In the genomic region with DNA sequence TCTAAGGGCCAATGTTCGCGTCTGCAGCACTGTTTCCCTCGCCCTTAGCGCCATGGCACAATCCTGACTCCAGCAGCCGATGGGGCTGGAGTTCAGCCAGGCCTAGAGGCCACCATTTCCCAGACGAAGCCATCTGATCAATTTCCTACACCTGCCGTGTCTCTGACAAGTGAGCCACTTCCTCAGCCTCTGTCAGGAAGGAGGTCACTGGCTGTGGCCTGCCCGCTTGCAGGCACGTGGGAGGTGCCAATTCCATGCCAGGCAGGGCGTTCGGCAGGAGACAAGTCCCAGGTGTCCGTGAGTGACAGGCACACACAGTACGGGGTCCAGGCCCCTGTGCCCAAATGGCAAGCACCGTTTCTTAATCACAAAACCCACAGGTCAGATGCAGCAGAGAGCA, we compare ENCODE assay signal across 1 cellular context.
TF ChIP-seq lines count a peak whose summit lies in the region.

No MANE protein-coding gene starts in this region.

TF ChIP-seq in SK-N-SH treated with all-trans-retinoic acid at 6 μM for 48 hours, 23 proteins besides CTCF, POLR2A, EP300 and RAD21 (continued from another document):
- TF ChIP-seq, protein P1, sequence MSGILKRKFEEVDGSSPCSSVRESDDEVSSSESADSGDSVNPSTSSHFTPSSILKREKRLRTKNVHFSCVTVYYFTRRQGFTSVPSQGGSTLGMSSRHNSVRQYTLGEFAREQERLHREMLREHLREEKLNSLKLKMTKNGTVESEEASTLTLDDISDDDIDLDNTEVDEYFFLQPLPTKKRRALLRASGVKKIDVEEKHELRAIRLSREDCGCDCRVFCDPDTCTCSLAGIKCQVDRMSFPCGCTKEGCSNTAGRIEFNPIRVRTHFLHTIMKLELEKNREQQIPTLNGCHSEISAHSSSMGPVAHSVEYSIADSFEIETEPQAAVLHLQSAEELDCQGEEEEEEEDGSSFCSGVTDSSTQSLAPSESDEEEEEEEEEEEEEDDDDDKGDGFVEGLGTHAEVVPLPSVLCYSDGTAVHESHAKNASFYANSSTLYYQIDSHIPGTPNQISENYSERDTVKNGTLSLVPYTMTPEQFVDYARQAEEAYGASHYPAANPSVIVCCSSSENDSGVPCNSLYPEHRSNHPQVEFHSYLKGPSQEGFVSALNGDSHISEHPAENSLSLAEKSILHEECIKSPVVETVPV (CRISPR knock-in tag; IDR thresholded peaks at IDR 0.05), result no peak
- TF ChIP-seq, protein P2, sequence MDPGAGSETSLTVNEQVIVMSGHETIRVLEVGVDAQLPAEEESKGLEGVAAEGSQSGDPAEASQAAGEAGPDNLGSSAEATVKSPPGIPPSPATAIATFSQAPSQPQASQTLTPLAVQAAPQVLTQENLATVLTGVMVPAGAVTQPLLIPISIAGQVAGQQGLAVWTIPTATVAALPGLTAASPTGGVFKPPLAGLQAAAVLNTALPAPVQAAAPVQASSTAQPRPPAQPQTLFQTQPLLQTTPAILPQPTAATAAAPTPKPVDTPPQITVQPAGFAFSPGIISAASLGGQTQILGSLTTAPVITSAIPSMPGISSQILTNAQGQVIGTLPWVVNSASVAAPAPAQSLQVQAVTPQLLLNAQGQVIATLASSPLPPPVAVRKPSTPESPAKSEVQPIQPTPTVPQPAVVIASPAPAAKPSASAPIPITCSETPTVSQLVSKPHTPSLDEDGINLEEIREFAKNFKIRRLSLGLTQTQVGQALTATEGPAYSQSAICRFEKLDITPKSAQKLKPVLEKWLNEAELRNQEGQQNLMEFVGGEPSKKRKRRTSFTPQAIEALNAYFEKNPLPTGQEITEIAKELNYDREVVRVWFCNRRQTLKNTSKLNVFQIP (CRISPR knock-in tag; IDR thresholded peaks at IDR 0.05; ENCODE audit: borderline replicate concordance, low read depth), result no peak
- no peak for TF ChIP-seq ESRRG (CRISPR knock-in tag; IDR thresholded peaks at IDR 0.05)
- TF ChIP-seq ZFP30 (CRISPR knock-in tag; IDR thresholded peaks at IDR 0.05), result no peak
- no peak for TF ChIP-seq PPARA (CRISPR knock-in tag; IDR thresholded peaks at IDR 0.05; ENCODE audit: borderline replicate concordance)
- no peak for TF ChIP-seq ARNTL (CRISPR knock-in tag; IDR thresholded peaks at IDR 0.05; ENCODE audit: borderline replicate concordance, low read depth)
- TF ChIP-seq ZNF8 (CRISPR knock-in tag; IDR thresholded peaks at IDR 0.05), result no peak
